ENCODE assay signal across 1 cellular context in genomic region chr1:165943198-165943597, GRCh38.
TF ChIP-seq lines count a peak whose summit lies in the region.

No MANE protein-coding gene starts in this region.

TF ChIP-seq in GM12878, 131 proteins besides CTCF, POLR2A, EP300 and RAD21 (continues in another document):
- TF ChIP-seq ZNF592 (IDR thresholded peaks at IDR 0.05), result no peak
- TF ChIP-seq STAT3 (IDR thresholded peaks at IDR 0.05; ENCODE audit: low read depth, low read length), result no peak
- no peak for TF ChIP-seq GABPA (IDR thresholded peaks at IDR 0.05; ENCODE audit: low read depth)
- TF ChIP-seq RUNX3 (IDR thresholded peaks at IDR 0.05; ENCODE audit: low read length), result peak; percentile 75
- TF ChIP-seq CHD1 (IDR thresholded peaks at IDR 0.05; ENCODE audit: low read depth, low read length), result no peak
- peak; percentile 67 to 70 for TF ChIP-seq IKZF2 (IDR thresholded peaks at IDR 0.05)
- no peak for TF ChIP-seq E2F8 (IDR thresholded peaks at IDR 0.05; ENCODE audit: low read depth, partially characterized antibody)
- TF ChIP-seq MYC (IDR thresholded peaks at IDR 0.05; ENCODE audit: insufficient read depth, insufficient read length, insufficient replicate concordance, low read length, severe bottlenecking), result no peak
- TF ChIP-seq CHD2 (IDR thresholded peaks at IDR 0.05; ENCODE audit: borderline replicate concordance, low read depth, low read length), result no peak
- peak; percentile 65 for TF ChIP-seq JUNB (IDR thresholded peaks at IDR 0.05)
- TF ChIP-seq RBBP5 (conservative IDR thresholded peaks at IDR 0.05), result no peak
- no peak for TF ChIP-seq STAT1 (conservative IDR thresholded peaks at IDR 0.05)
- TF ChIP-seq ATF3 (IDR thresholded peaks at IDR 0.05; ENCODE audit: borderline replicate concordance, extremely low read depth, low read depth, low read length), result no peak
- no peak for TF ChIP-seq BHLHE40 (IDR thresholded peaks at IDR 0.05; ENCODE audit: borderline replicate concordance in 1 of 2, low read depth in 2 of 2, low read length in 1 of 2)
- TF ChIP-seq NFIC (IDR thresholded peaks at IDR 0.05; ENCODE audit: low read depth, low read length), result peak; percentile 68; the same call in 1 of the 2 replicates
- TF ChIP-seq BACH1 (IDR thresholded peaks at IDR 0.05; ENCODE audit: borderline replicate concordance), result no peak
- no peak for TF ChIP-seq NR2F1 (conservative IDR thresholded peaks at IDR 0.05)
- TF ChIP-seq ATF7 (IDR thresholded peaks at IDR 0.05; ENCODE audit: low read depth), result no peak
- TF ChIP-seq CEBPZ (IDR thresholded peaks at IDR 0.05; ENCODE audit: low read depth, low read length), result no peak
- TF ChIP-seq EED (IDR thresholded peaks at IDR 0.05; ENCODE audit: low read depth), result peak; percentile 90
- no peak for TF ChIP-seq HCFC1 (IDR thresholded peaks at IDR 0.05; ENCODE audit: low read length)
- no peak for TF ChIP-seq SUZ12 (IDR thresholded peaks at IDR 0.05; ENCODE audit: unreplicated experiment)
- TF ChIP-seq CHD4 (IDR thresholded peaks at IDR 0.05), result no peak
- TF ChIP-seq BRCA1 (IDR thresholded peaks at IDR 0.05; ENCODE audit: low read depth, low read length), result no peak
- TF ChIP-seq FOS (IDR thresholded peaks at IDR 0.05; ENCODE audit: borderline replicate concordance, extremely low read depth, insufficient read length), result no peak
- no peak for TF ChIP-seq ESRRA (IDR thresholded peaks at IDR 0.05; ENCODE audit: low read length)
- no peak for TF ChIP-seq GATAD2B (conservative IDR thresholded peaks at IDR 0.05; ENCODE audit: low read depth)
- TF ChIP-seq, protein P1, sequence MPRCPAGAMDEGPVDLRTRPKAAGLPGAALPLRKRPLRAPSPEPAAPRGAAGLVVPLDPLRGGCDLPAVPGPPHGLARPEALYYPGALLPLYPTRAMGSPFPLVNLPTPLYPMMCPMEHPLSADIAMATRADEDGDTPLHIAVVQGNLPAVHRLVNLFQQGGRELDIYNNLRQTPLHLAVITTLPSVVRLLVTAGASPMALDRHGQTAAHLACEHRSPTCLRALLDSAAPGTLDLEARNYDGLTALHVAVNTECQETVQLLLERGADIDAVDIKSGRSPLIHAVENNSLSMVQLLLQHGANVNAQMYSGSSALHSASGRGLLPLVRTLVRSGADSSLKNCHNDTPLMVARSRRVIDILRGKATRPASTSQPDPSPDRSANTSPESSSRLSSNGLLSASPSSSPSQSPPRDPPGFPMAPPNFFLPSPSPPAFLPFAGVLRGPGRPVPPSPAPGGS (IDR thresholded peaks at IDR 0.05; ENCODE audit: borderline replicate concordance, insufficient read depth, low read depth, low read length, poor library complexity, severe bottlenecking), result no peak
- peak; percentile 64 for TF ChIP-seq IKZF1 (conservative IDR thresholded peaks at IDR 0.05)
- TF ChIP-seq ETV6 (conservative IDR thresholded peaks at IDR 0.05 in 1 of 2, IDR thresholded peaks at IDR 0.05 in 1 of 2; ENCODE audit: borderline replicate concordance in 1 of 2, low read depth in 1 of 2), result no peak
- TF ChIP-seq, protein P2, sequence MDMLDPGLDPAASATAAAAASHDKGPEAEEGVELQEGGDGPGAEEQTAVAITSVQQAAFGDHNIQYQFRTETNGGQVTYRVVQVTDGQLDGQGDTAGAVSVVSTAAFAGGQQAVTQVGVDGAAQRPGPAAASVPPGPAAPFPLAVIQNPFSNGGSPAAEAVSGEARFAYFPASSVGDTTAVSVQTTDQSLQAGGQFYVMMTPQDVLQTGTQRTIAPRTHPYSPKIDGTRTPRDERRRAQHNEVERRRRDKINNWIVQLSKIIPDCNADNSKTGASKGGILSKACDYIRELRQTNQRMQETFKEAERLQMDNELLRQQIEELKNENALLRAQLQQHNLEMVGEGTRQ (IDR thresholded peaks at IDR 0.05; ENCODE audit: borderline replicate concordance, low read depth, low read length), result no peak
- no peak for TF ChIP-seq IRF4 (IDR thresholded peaks at IDR 0.05; ENCODE audit: low read depth, low read length)
- no peak for TF ChIP-seq HSF1 (IDR thresholded peaks at IDR 0.05; ENCODE audit: low read depth, low read length)
- no peak for TF ChIP-seq E4F1 (IDR thresholded peaks at IDR 0.05; ENCODE audit: borderline replicate concordance, partially characterized antibody)
- TF ChIP-seq SIN3A (IDR thresholded peaks at IDR 0.05; ENCODE audit: low read depth, low read length), result no peak
- TF ChIP-seq, protein P3, sequence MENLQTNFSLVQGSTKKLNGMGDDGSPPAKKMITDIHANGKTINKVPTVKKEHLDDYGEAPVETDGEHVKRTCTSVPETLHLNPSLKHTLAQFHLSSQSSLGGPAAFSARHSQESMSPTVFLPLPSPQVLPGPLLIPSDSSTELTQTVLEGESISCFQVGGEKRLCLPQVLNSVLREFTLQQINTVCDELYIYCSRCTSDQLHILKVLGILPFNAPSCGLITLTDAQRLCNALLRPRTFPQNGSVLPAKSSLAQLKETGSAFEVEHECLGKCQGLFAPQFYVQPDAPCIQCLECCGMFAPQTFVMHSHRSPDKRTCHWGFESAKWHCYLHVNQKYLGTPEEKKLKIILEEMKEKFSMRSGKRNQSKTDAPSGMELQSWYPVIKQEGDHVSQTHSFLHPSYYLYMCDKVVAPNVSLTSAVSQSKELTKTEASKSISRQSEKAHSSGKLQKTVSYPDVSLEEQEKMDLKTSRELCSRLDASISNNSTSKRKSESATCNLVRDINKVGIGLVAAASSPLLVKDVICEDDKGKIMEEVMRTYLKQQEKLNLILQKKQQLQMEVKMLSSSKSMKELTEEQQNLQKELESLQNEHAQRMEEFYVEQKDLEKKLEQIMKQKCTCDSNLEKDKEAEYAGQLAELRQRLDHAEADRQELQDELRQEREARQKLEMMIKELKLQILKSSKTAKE (IDR thresholded peaks at IDR 0.05; ENCODE audit: low read depth, poor library complexity, severe bottlenecking), result no peak
- 0 out of 2 replicates have a peak, but pooled peaks have one; percentile 72 for TF ChIP-seq TCF3 (IDR thresholded peaks at IDR 0.05; ENCODE audit: borderline replicate concordance, insufficient read depth, low read depth, low read length)
- no peak for TF ChIP-seq CBX3 (IDR thresholded peaks at IDR 0.05; ENCODE audit: borderline replicate concordance, low read depth)
- TF ChIP-seq RB1 (IDR thresholded peaks at IDR 0.05; ENCODE audit: borderline replicate concordance), result no peak
- TF ChIP-seq, protein P4, sequence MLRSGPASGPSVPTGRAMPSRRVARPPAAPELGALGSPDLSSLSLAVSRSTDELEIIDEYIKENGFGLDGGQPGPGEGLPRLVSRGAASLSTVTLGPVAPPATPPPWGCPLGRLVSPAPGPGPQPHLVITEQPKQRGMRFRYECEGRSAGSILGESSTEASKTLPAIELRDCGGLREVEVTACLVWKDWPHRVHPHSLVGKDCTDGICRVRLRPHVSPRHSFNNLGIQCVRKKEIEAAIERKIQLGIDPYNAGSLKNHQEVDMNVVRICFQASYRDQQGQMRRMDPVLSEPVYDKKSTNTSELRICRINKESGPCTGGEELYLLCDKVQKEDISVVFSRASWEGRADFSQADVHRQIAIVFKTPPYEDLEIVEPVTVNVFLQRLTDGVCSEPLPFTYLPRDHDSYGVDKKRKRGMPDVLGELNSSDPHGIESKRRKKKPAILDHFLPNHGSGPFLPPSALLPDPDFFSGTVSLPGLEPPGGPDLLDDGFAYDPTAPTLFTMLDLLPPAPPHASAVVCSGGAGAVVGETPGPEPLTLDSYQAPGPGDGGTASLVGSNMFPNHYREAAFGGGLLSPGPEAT (IDR thresholded peaks at IDR 0.05; ENCODE audit: low read depth), result 0 out of 2 replicates have a peak, but pooled peaks have one; percentile 21
